In the genomic region with DNA sequence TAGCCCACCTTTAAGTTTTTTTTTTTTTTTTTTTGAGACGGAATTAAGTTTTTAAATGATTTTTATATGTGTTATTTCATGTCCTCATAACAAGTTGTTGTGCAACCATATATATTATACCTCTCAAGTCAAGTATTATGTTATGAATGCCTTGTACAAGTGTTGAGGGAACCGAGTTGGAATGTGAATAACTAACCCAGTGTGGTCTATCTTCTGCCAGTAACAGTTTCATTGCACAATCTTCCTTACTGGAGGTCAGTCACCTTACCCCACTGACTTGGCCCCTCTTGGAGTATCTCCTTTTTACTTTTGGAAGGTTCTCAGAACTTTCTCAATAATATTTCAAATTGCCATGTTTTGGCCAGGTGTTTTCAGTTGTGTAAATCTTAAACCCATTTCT, we compare ENCODE assay signal across 8 cellular contexts.
"Had no signal": no experiment of that assay in that cellular context is flagged by ENCODE, and none has a peak within 500 bp of the region (broad histone marks: within the 10 kb centered on the region; RNA-seq: fewer than 3 reads in every experiment).

No MANE protein-coding gene starts in this region.

- H3K9ac ChIP-seq: GM23248 had no signal

- H3K27ac ChIP-seq: GM23248 had no signal

- H2AFZ ChIP-seq: GM23248 had no signal

- H3K4me3 ChIP-seq: GM23248, HAP-1, K562 had no signal

- H3K9me3 ChIP-seq: HAP-1 had no signal

- ATAC-seq: HCT116, K562 had no signal

- H3K4me1 ChIP-seq: HAP-1 had no signal

- H3K36me3 ChIP-seq: HAP-1 had no signal

- DNase-seq: GM23248, GOT3, H7, HFFc6, IMR-90 had no signal
